ENCODE assay signal across 2 cellular contexts in genomic region chr9:71073494-71073893, GRCh38.
TF ChIP-seq lines count a peak whose summit lies in the region.

No MANE protein-coding gene starts in this region.

TF ChIP-seq in HepG2, 621 proteins besides CTCF, POLR2A, EP300 and RAD21:
- TF ChIP-seq ZSCAN12 (CRISPR knock-in tag; IDR thresholded peaks at IDR 0.05) (no peak), AKNA (CRISPR knock-in tag; IDR thresholded peaks at IDR 0.05; ENCODE audit: borderline replicate concordance) (no peak), CEBPB (IDR thresholded peaks at IDR 0.05; ENCODE audit: borderline replicate concordance, low read depth, low read length) (peak; percentile 66), NFYC (CRISPR knock-in tag; IDR thresholded peaks at IDR 0.05) (no peak), ZGPAT (CRISPR knock-in tag; IDR thresholded peaks at IDR 0.05) (no peak)

TF ChIP-seq in H1, 55 proteins besides CTCF, POLR2A, EP300 and RAD21:
- no peak for TF ChIP-seq SP2 (IDR thresholded peaks at IDR 0.05; ENCODE audit: low read length)
- TF ChIP-seq CEBPB (IDR thresholded peaks at IDR 0.05; ENCODE audit: low read depth, low read length), result peak; percentile 73; the same call in 1 of the 2 replicates
- no peak for TF ChIP-seq TAF7 (optimal IDR thresholded peaks at IDR 0.05; ENCODE audit: borderline replicate concordance, low read depth, low read length)
- TF ChIP-seq JUN (IDR thresholded peaks at IDR 0.05; ENCODE audit: low read depth, low read length), result no peak
